Comparison of ENCODE assay signal across 8 cellular contexts in genomic region chr7:66204822-66205735, GRCh38. TPM values are rescaled to one million over a fixed set of nuclear protein-coding genes. Genes with fewer than 3 reads are reported as not detected.
A peak's percentile ranks its signal among the peaks of the same experiment; 100 is the strongest.
DNase-seq lines count a peak whose midpoint lies in the region; ATAC-seq and TF ChIP-seq lines count a peak whose summit lies in the region.

TPST1 (plus strand) TSS chr7:66205334; CDS start chr7:66240426, 35,092 bp downstream.

- H3K4me1 Mint-ChIP-seq in natural killer cell treated with Interleukin-12 subunit alpha and Interleukin-12 subunit beta and Interleukin-15 and Interleukin-18, amount 100 ng/mL, for 72 hours (ENCODE audit: low read depth in 2 of 2) = peaks cover 22 to 24% of the 10 kb centered on the region in 2 donors

- TF ChIP-seq CTCF in fibroblast of pulmonary artery (IDR thresholded peaks at IDR 0.05; ENCODE audit: low read length, missing control alignments) = peak; percentile 35

- DNase-seq in Daoy (ENCODE audit: low read depth) (peak; percentile 98), Kasumi-1 (lab: John Stamatoyannopoulos, UW) (peak; percentile 50 to 53), RPMI7951 (ENCODE audit: low read depth) (peak; percentile 85), fibroblast of pulmonary artery (ENCODE audit: low read depth) (peak; percentile 89)
- DNase-seq in activated effector memory CD4-positive, alpha-beta T cell treated with Interleukin-2 at 50 U/mL for 16 hours = peak; percentile 50
- DNase-seq in natural killer cell treated with Interleukin-12 subunit alpha and Interleukin-12 subunit beta and Interleukin-15 and Interleukin-18, amount 100 ng/mL, for 72 hours (ENCODE audit: low spot score) = peak; percentile 90
- peak; percentile 68 for DNase-seq in stimulated activated naive CD4-positive, alpha-beta T cell treated with Interleukin-2 at 50 U/mL for 16 hours (lab: John Stamatoyannopoulos, UW)

- peak within 1 kb of the TSS; percentile 95 for H3K4me3 Mint-ChIP-seq in natural killer cell treated with Interleukin-12 subunit alpha and Interleukin-12 subunit beta and Interleukin-15 and Interleukin-18, amount 100 ng/mL, for 72 hours

- ATAC-seq in GM21825 (IDR thresholded peaks at IDR 0.05; ENCODE audit: unreplicated experiment) = peak; percentile 93
- peak; percentile 95 to 96 for ATAC-seq in natural killer cell treated with Interleukin-12 subunit alpha and Interleukin-12 subunit beta and Interleukin-15 and Interleukin-18, amount 100 ng/mL, for 72 hours

- peak within 1 kb of the TSS; percentile 61 to 90 for H3K27ac Mint-ChIP-seq in natural killer cell treated with Interleukin-12 subunit alpha and Interleukin-12 subunit beta and Interleukin-15 and Interleukin-18, amount 100 ng/mL, for 72 hours

- no peaks in the 10 kb centered on the region for H3K9me3 Mint-ChIP-seq in natural killer cell treated with Interleukin-12 subunit alpha and Interleukin-12 subunit beta and Interleukin-15 and Interleukin-18, amount 100 ng/mL, for 72 hours

- no peaks in the 10 kb centered on the region for H3K36me3 Mint-ChIP-seq in natural killer cell treated with Interleukin-12 subunit alpha and Interleukin-12 subunit beta and Interleukin-15 and Interleukin-18, amount 100 ng/mL, for 72 hours

- H3K27me3 Mint-ChIP-seq in natural killer cell treated with Interleukin-12 subunit alpha and Interleukin-12 subunit beta and Interleukin-15 and Interleukin-18, amount 100 ng/mL, for 72 hours = peaks cover 10 to 22% of the 10 kb centered on the region in 2 donors

- peak within 1 kb of the TSS; percentile 75 for H3K4me3 ChIP-seq in fibroblast of pulmonary artery (replicated peaks; ENCODE audit: low read depth, low read length)

RNA-seq across cellular contexts. Expression of gene TPST1, which starts in this region (rescaled TPM):
- 73.3 and 87.1 TPM in 2 replicates for total RNA-seq in Daoy (2014; rRNA removed; shearing (Covaris generic))
- total RNA-seq in RPMI7951 (2014; rRNA removed; shearing (Covaris generic)) = 35.2 and 36.5 TPM in 2 replicates
- 1 to 10 TPM; 4.2 to 4.6 TPM for total RNA-seq in natural killer cell treated with Interleukin-12 subunit alpha and Interleukin-12 subunit beta and Interleukin-15 and Interleukin-18, amount 100 ng/mL, for 72 hours

Comparison
In these comparisons a context has a peak if more than half of its experiments do, and no peak if none do; other contexts are left out.
1. Peak in every context shown above with its lines: DNase-seq, ATAC-seq and H3K4me3 ChIP-seq.